9 cellular contexts compared by ENCODE assay signal in the genomic region with DNA sequence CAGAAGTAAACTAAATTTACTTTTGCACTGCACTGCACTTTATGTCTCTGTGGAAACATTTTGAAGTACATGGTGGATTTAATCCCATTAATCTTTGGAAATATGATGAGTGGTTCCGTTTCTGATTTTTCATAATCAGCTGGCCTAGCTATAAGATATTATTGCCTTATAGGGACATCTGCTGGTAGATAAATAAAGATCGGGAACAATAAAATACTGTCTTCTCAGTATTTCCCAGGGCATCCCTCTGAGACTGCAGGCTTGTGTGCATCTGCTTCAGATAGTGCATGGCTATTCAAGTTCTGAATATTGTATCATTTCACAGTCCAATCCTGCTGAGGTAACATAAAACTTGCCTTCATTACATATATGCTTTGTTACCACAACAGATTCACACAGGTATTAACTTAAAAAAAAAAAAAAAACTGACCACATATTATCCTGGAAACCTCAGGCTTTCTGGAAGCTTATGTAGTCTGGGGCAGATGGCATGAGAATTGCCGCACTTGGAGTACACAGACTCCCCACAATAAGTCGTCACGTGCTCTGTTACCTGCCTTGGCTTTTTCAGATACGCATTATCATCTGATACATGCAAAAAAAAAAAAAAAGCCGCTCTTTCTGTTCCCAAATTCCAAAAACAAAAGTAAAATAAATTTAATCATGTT.
A peak's percentile ranks its signal among the peaks of the same experiment; 100 is the strongest.
DNase-seq lines count a peak whose midpoint lies in the region; ATAC-seq lines count a peak whose summit lies in the region.
"Had no signal": no experiment of that assay in that cellular context is flagged by ENCODE, and none has a peak within 500 bp of the region (broad histone marks: within the 10 kb centered on the region; RNA-seq: fewer than 3 reads in every experiment).

No MANE protein-coding gene starts in this region.

- ATAC-seq in HG03432 (IDR thresholded peaks at IDR 0.05; ENCODE audit: unreplicated experiment) (peak; percentile 60), sciatic nerve (no peak), HG03457 (IDR thresholded peaks at IDR 0.05; ENCODE audit: unreplicated experiment) (no peak)
- ATAC-seq: right cardiac atrium had no signal

- intact Hi-C loops in sciatic nerve (cut with DNase I), result no loop called here

- DNase-seq in DMS53 treated with DMSO at 0.1 percent for 48 hours (lab: John Stamatoyannopoulos, UW; ENCODE audit: unreplicated experiment), result peak; percentile 20
- DNase-seq in RPMI7951 (ENCODE audit: low read depth), result peak; percentile 10
- DNase-seq in inferior parietal cortex (ENCODE audit: extremely low spot score), result peak; percentile 56
- DNase-seq in activated CD4-positive, alpha-beta T cell treated with anti-CD3 and anti-CD28 coated beads for 1 hour, result no peak
- DNase-seq in mucosa of gallbladder (ENCODE audit: low spot score), result no peak
- DNase-seq in sciatic nerve (ENCODE audit: low spot score), result no peak
- DNase-seq: right cardiac atrium had no signal

Comparison
In these comparisons a context has a peak if more than half of its experiments do, and no peak if none do; other contexts are left out.
1. DNase-seq: peak in DMS53 treated with DMSO at 0.1 percent for 48 hours (single experiment), RPMI7951 (single experiment) and inferior parietal cortex (single experiment); none in activated CD4-positive, alpha-beta T cell treated with anti-CD3 and anti-CD28 coated beads for 1 hour (single experiment), mucosa of gallbladder (single experiment) and sciatic nerve (single experiment).